ENCODE assay signal across 1 cellular context in the genomic region with DNA sequence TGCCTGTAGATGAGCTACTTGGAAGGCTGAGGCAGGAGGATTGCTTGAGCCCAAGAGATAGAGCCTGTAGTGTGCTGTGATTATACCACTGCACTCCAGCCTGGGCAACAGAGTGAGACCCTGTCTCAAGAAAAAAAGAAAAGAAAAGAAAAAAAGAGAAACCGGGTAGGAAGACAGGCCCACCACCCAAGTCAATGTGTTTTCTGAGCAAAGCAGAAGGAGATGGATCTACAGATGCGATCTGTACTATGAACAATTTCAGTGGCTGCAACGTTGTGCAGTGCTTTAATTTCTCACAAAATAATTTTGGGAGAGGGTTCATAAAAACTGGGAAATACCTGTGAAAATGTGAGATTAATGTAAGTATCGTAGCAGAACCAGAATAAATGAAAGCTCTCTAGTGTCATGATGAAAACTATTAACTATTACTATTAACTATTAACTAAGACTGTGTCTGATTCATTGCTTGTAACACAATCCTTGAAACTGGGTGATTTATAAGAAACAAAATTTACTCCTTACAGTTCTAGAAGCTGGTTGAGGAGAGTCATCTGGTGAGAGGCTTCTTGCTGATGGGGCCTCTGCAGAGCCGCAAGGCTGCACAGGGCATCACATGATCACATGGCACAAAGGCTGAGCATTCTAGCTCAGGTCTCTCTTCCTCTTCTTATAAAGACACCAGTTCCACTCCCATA.
TF ChIP-seq lines count a peak whose summit lies in the region.

No MANE protein-coding gene starts in this region.

TF ChIP-seq in HepG2, 621 proteins besides CTCF, POLR2A, EP300 and RAD21 (continued from another document):
- TF ChIP-seq, protein P1, sequence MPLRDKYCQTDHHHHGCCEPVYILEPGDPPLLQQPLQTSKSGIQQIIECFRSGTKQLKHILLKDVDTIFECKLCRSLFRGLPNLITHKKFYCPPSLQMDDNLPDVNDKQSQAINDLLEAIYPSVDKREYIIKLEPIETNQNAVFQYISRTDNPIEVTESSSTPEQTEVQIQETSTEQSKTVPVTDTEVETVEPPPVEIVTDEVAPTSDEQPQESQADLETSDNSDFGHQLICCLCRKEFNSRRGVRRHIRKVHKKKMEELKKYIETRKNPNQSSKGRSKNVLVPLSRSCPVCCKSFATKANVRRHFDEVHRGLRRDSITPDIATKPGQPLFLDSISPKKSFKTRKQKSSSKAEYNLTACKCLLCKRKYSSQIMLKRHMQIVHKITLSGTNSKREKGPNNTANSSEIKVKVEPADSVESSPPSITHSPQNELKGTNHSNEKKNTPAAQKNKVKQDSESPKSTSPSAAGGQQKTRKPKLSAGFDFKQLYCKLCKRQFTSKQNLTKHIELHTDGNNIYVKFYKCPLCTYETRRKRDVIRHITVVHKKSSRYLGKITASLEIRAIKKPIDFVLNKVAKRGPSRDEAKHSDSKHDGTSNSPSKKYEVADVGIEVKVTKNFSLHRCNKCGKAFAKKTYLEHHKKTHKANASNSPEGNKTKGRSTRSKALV (CRISPR knock-in tag; IDR thresholded peaks at IDR 0.05) = no peak
- no peak for TF ChIP-seq ZNF615 (CRISPR knock-in tag; IDR thresholded peaks at IDR 0.05; ENCODE audit: borderline replicate concordance)
- no peak for TF ChIP-seq KDM5B (CRISPR knock-in tag; IDR thresholded peaks at IDR 0.05; ENCODE audit: borderline replicate concordance)
- TF ChIP-seq, protein P2, sequence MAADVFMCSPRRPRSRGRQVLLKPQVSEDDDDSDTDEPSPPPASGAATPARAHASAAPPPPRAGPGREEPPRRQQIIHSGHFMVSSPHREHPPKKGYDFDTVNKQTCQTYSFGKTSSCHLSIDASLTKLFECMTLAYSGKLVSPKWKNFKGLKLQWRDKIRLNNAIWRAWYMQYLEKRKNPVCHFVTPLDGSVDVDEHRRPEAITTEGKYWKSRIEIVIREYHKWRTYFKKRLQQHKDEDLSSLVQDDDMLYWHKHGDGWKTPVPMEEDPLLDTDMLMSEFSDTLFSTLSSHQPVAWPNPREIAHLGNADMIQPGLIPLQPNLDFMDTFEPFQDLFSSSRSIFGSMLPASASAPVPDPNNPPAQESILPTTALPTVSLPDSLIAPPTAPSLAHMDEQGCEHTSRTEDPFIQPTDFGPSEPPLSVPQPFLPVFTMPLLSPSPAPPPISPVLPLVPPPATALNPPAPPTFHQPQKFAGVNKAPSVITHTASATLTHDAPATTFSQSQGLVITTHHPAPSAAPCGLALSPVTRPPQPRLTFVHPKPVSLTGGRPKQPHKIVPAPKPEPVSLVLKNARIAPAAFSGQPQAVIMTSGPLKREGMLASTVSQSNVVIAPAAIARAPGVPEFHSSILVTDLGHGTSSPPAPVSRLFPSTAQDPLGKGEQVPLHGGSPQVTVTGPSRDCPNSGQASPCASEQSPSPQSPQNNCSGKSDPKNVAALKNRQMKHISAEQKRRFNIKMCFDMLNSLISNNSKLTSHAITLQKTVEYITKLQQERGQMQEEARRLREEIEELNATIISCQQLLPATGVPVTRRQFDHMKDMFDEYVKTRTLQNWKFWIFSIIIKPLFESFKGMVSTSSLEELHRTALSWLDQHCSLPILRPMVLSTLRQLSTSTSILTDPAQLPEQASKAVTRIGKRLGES (CRISPR knock-in tag; IDR thresholded peaks at IDR 0.05; ENCODE audit: borderline replicate concordance) = no peak
- no peak for TF ChIP-seq ZC3H4 (CRISPR knock-in tag; IDR thresholded peaks at IDR 0.05; ENCODE audit: borderline replicate concordance)
- TF ChIP-seq, protein P3, sequence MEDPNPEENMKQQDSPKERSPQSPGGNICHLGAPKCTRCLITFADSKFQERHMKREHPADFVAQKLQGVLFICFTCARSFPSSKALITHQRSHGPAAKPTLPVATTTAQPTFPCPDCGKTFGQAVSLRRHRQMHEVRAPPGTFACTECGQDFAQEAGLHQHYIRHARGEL (CRISPR knock-in tag; IDR thresholded peaks at IDR 0.05) = no peak
- TF ChIP-seq, protein P4, sequence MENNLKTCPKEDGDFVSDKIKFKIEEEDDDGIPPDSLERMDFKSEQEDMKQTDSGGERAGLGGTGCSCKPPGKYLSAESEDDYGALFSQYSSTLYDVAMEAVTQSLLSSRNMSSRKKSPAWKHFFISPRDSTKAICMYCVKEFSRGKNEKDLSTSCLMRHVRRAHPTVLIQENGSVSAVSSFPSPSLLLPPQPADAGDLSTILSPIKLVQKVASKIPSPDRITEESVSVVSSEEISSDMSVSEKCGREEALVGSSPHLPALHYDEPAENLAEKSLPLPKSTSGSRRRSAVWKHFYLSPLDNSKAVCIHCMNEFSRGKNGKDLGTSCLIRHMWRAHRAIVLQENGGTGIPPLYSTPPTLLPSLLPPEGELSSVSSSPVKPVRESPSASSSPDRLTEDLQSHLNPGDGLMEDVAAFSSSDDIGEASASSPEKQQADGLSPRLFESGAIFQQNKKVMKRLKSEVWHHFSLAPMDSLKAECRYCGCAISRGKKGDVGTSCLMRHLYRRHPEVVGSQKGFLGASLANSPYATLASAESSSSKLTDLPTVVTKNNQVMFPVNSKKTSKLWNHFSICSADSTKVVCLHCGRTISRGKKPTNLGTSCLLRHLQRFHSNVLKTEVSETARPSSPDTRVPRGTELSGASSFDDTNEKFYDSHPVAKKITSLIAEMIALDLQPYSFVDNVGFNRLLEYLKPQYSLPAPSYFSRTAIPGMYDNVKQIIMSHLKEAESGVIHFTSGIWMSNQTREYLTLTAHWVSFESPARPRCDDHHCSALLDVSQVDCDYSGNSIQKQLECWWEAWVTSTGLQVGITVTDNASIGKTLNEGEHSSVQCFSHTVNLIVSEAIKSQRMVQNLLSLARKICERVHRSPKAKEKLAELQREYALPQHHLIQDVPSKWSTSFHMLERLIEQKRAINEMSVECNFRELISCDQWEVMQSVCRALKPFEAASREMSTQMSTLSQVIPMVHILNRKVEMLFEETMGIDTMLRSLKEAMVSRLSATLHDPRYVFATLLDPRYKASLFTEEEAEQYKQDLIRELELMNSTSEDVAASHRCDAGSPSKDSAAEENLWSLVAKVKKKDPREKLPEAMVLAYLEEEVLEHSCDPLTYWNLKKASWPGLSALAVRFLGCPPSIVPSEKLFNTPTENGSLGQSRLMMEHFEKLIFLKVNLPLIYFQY (CRISPR knock-in tag; IDR thresholded peaks at IDR 0.05; ENCODE audit: borderline replicate concordance) = no peak
- no peak for TF ChIP-seq KLF15 (CRISPR knock-in tag; IDR thresholded peaks at IDR 0.05; ENCODE audit: borderline replicate concordance)
- TF ChIP-seq ISX (CRISPR knock-in tag; conservative IDR thresholded peaks at IDR 0.05) = no peak
TF ChIP-seq in HepG2: peak in this region for 0.
